In the genomic region with DNA sequence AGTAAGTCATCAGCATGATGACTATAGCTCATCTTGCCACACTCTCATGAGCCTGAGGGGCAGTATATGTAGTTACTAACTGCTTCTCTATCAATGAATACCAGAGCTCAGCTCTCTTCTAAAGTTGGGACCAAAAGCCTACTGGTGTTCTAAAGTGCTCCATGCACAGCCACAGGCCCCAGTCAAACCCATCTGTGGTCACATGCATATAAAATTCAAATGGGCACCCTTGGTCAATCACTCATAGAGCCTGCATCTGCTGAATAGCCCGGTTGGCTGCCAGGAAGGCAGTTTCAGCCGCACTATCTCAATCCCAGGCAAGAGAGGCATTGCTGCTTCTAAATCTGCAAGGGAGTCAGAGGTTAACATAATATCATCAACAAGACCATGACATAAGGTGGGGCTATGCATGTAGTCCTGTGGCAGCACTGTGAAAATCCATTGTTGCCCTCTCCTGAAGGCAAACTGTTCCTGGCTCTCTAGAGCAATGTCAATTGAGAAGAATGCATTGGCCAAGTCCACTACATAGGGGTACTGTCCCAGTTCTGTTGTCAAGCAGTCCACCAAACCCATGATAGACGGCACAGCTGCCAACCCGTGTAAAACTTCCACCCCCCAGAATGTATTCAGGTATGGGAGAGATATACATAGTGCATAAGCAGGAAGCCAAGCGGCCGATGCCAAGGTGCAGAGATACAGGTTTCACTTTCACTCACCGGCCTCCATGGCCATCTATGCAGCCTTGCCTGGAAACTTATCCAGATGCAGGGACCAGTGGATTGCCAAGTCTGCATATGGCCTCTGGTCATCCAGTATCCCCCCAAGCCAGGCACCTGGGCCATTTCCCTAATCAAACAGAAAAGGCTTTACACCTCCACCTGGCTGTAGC, we compare ENCODE assay signal across 12 cellular contexts.
DNase-seq lines count a peak whose midpoint lies in the region; ATAC-seq and TF ChIP-seq lines count a peak whose summit lies in the region.
"Had no signal": no experiment of that assay in that cellular context is flagged by ENCODE, and none has a peak within 500 bp of the region (broad histone marks: within the 10 kb centered on the region; RNA-seq: fewer than 3 reads in every experiment).

No MANE protein-coding gene starts in this region.

- H3K9ac ChIP-seq in SK-N-SH: no peak overlapping the region

- intact Hi-C loops in upper lobe of right lung (cut with DNase I): no loop called here

- CTCF ChIA-PET in SK-N-SH (lab: Yijun Ruan, JAX): interaction anchor here (1.7 kb wide), 1 partner anchor 9 kb away, joined by 7 read pairs; no protein-coding TSS in a partner anchor

- H3K36me3 Mint-ChIP-seq in glutamatergic neuron (ENCODE audit: unreplicated experiment): peaks cover 9% of the 10 kb centered on the region

- H3K4me1 Mint-ChIP-seq in glutamatergic neuron (ENCODE audit: low read depth, unreplicated experiment): no peaks in the 10 kb centered on the region

- POLR2A ChIA-PET in SK-N-SH (lab: Yijun Ruan, JAX): interaction anchor here (0.6 kb wide), 1 partner anchor 738 kb away, joined by 4 read pairs; no protein-coding TSS in a partner anchor

- no peak overlapping the region for H3K27ac Mint-ChIP-seq in glutamatergic neuron (ENCODE audit: unreplicated experiment)

- peak; percentile 39 for ATAC-seq in GM21381 (IDR thresholded peaks at IDR 0.05; ENCODE audit: unreplicated experiment)
- ATAC-seq in upper lobe of right lung: no peak
- no peak for ATAC-seq in GM21825 (IDR thresholded peaks at IDR 0.05; ENCODE audit: unreplicated experiment)

- no peak overlapping the region for H2AFZ ChIP-seq in SK-N-SH (ENCODE audit: low read depth)

- H3K27ac ChIP-seq in SK-N-SH (ENCODE audit: low read depth in 2 of 2, low read length in 1 of 2): no peak overlapping the region
- H3K27ac ChIP-seq in upper lobe of right lung: no peak overlapping the region
- H3K27ac ChIP-seq: C4-2B had no signal

- no peaks in the 10 kb centered on the region for H3F3A ChIP-seq in SK-N-SH (replicated peaks; ENCODE audit: insufficient read depth)

- peaks cover 6% of the 10 kb centered on the region for H3K9me3 Mint-ChIP-seq in glutamatergic neuron (ENCODE audit: unreplicated experiment)

- H3K9me2 ChIP-seq in SK-N-SH: no peaks in the 10 kb centered on the region

- H3K36me3 ChIP-seq in SK-N-SH (replicated peaks in 1 of 2; ENCODE audit: control insufficient read depth in 1 of 2, insufficient read depth in 2 of 2, low read length in 1 of 2) (no peaks in the 10 kb centered on the region), upper lobe of right lung (no peaks in the 10 kb centered on the region)

- H3K4me3 Mint-ChIP-seq in glutamatergic neuron (ENCODE audit: unreplicated experiment): no peak overlapping the region

- no peak for TF ChIP-seq RAD21 in SK-N-SH (IDR thresholded peaks at IDR 0.05; ENCODE audit: low read length)

- TF ChIP-seq CTCF in GM12865 (IDR thresholded peaks at IDR 0.05; ENCODE audit: insufficient read depth, low read depth, low read length, missing control alignments) (no peak), SK-N-SH (IDR thresholded peaks at IDR 0.05) (no peak), glutamatergic neuron (IDR thresholded peaks at IDR 0.05; ENCODE audit: partially characterized antibody, unreplicated experiment) (no peak), upper lobe of right lung (IDR thresholded peaks at IDR 0.05) (no peak)

- H3K9me3 ChIP-seq in SK-N-SH (no peaks in the 10 kb centered on the region), upper lobe of right lung (no peaks in the 10 kb centered on the region)

- no peak overlapping the region for H3K4me2 ChIP-seq in SK-N-SH

- TF ChIP-seq EP300 in SK-N-SH (IDR thresholded peaks at IDR 0.05; ENCODE audit: borderline replicate concordance in 1 of 2, low read depth in 1 of 2, low read length in 1 of 2): no peak

- H3K27me3 ChIP-seq in SK-N-SH (ENCODE audit: insufficient read depth) (no peaks in the 10 kb centered on the region), upper lobe of right lung (no peaks in the 10 kb centered on the region)

- no peaks in the 10 kb centered on the region; a peak in 1 of 4 replicates for H3K4me1 ChIP-seq in SK-N-SH (ENCODE audit: control insufficient read depth in 1 of 2, insufficient read depth in 2 of 2, low read depth in 1 of 2, low read length in 1 of 2)
- H3K4me1 ChIP-seq in upper lobe of right lung: no peaks in the 10 kb centered on the region

- H3K27me3 Mint-ChIP-seq in glutamatergic neuron (ENCODE audit: unreplicated experiment): peaks cover 2% of the 10 kb centered on the region

- H3K79me2 ChIP-seq in SK-N-SH (ENCODE audit: insufficient read depth): no peaks in the 10 kb centered on the region

- no peak overlapping the region for H3K4me3 ChIP-seq in GM12865 (ENCODE audit: low read depth, low read length)
- H3K4me3 ChIP-seq in SK-N-SH (ENCODE audit: low read depth in 2 of 2, low read length in 1 of 2): no peak overlapping the region
- no peak overlapping the region for H3K4me3 ChIP-seq in upper lobe of right lung

- peak; percentile 53 for DNase-seq in GM12865 (ENCODE audit: low read depth)
- peak; percentile 81 for DNase-seq in RPMI8226
- peak; percentile 40 for DNase-seq in germinal center (ENCODE audit: low spot score)
- no peak for DNase-seq in SK-N-SH
- DNase-seq in glutamatergic neuron: no peak
- no peak for DNase-seq in upper lobe of right lung
- DNase-seq: aorta, H7, NCI-H146 had no signal

- 78% methylated on average over 2 of the region's 7 CpGs for WGBS in SK-N-SH (ENCODE audit: low lambda C conversion rate)

- H4K20me1 ChIP-seq in SK-N-SH (ENCODE audit: insufficient read depth): no peaks in the 10 kb centered on the region

TF ChIP-seq in SK-N-SH, 30 proteins besides CTCF, POLR2A, EP300 and RAD21:
- TF ChIP-seq, protein P1, sequence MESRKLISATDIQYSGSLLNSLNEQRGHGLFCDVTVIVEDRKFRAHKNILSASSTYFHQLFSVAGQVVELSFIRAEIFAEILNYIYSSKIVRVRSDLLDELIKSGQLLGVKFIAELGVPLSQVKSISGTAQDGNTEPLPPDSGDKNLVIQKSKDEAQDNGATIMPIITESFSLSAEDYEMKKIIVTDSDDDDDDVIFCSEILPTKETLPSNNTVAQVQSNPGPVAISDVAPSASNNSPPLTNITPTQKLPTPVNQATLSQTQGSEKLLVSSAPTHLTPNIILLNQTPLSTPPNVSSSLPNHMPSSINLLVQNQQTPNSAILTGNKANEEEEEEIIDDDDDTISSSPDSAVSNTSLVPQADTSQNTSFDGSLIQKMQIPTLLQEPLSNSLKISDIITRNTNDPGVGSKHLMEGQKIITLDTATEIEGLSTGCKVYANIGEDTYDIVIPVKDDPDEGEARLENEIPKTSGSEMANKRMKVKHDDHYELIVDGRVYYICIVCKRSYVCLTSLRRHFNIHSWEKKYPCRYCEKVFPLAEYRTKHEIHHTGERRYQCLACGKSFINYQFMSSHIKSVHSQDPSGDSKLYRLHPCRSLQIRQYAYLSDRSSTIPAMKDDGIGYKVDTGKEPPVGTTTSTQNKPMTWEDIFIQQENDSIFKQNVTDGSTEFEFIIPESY (IDR thresholded peaks at IDR 0.05; ENCODE audit: borderline replicate concordance, low read depth): no peak
- TF ChIP-seq EZH2phosphoT487 (IDR thresholded peaks at IDR 0.05; ENCODE audit: borderline replicate concordance, low read depth): no peak
- TF ChIP-seq FOXJ3 (CRISPR knock-in tag; IDR thresholded peaks at IDR 0.05): no peak
- no peak for TF ChIP-seq POLR2AphosphoS5 (IDR thresholded peaks at IDR 0.05; ENCODE audit: low read depth, low read length)

Comparison
In these comparisons a context has a peak if more than half of its experiments do, and no peak if none do; other contexts are left out.
1. DNase-seq: peak in GM12865 (single experiment), RPMI8226 (single experiment) and germinal center (single experiment); none in SK-N-SH (single experiment), glutamatergic neuron (single experiment) and upper lobe of right lung (single experiment).